In the genomic region with DNA sequence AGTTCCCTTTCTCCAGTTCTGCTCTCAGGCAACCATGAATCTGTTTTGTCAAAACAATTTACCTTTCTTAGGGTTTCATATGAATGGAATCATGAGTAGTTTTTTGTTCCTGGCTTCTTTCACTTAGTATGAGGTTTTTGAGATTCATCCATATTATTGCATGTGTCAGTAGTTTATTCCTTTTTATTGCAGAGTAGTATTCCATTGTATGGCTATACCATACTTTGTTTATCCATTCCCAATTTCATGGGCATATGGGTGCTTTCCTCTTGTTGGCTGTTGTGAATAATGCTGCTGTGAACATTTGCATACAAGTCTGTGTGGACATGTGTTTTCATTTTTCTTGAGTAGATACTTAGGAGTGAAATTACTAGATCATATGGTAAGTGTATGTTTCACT, we compare ENCODE assay signal across 25 cellular contexts.
"Had no signal": no experiment of that assay in that cellular context is flagged by ENCODE, and none has a peak within 500 bp of the region (broad histone marks: within the 10 kb centered on the region; RNA-seq: fewer than 3 reads in every experiment).

No MANE protein-coding gene starts in this region.

- H3K4me3 Mint-ChIP-seq: mesothelial cell of epicardium; naive B cell; naive thymus-derived CD8-positive, alpha-beta T cell had no signal

- H3K4me3 ChIP-seq: coronary artery, dorsolateral prefrontal cortex, esophagus squamous epithelium, gastrocnemius medialis, heart right ventricle, left lung, lower lobe of right lung, mucosa of descending colon had no signal

- H3K27me3 Mint-ChIP-seq: naive B cell; naive thymus-derived CD8-positive, alpha-beta T cell had no signal

- H3K4me1 Mint-ChIP-seq: naive B cell; naive thymus-derived CD8-positive, alpha-beta T cell had no signal

- H3K4me1 ChIP-seq: esophagus squamous epithelium, gastrocnemius medialis, heart right ventricle, left lung, lower lobe of right lung had no signal

- H3K9me3 ChIP-seq: esophagus squamous epithelium, gastrocnemius medialis, heart right ventricle, left lung, lower lobe of right lung, mucosa of descending colon had no signal

- H3K27ac Mint-ChIP-seq: mesothelial cell of epicardium; naive B cell; naive thymus-derived CD8-positive, alpha-beta T cell had no signal

- DNase-seq: dermis blood vessel endothelial cell; dorsolateral prefrontal cortex; effector CD4-positive, alpha-beta T cell; effector memory CD4-positive, alpha-beta T cell; erythroblast; esophagus squamous epithelium; foreskin fibroblast; foreskin melanocyte; gastrocnemius medialis; glutamatergic neuron; head of caudate nucleus; heart right ventricle; hippocampal formation; left cardiac atrium; left lung; left ventricle myocardium superior; lower lobe of right lung; mesenchymal stem cell; mucosa of descending colon; naive B cell; naive thymus-derived CD8-positive, alpha-beta T cell had no signal

- H3K27ac ChIP-seq: coronary artery, dorsolateral prefrontal cortex, epithelial cell of prostate, esophagus squamous epithelium, gastrocnemius medialis, heart right ventricle, left lung, lower lobe of right lung had no signal

- ATAC-seq: esophagus mucosa; gastrocnemius medialis; heart right ventricle; left cardiac atrium; left lung; left ventricle myocardium superior; lower lobe of right lung; mucosa of descending colon; naive thymus-derived CD8-positive, alpha-beta T cell had no signal
